Comparison of ENCODE assay signal across 2 cellular contexts in the genomic region with DNA sequence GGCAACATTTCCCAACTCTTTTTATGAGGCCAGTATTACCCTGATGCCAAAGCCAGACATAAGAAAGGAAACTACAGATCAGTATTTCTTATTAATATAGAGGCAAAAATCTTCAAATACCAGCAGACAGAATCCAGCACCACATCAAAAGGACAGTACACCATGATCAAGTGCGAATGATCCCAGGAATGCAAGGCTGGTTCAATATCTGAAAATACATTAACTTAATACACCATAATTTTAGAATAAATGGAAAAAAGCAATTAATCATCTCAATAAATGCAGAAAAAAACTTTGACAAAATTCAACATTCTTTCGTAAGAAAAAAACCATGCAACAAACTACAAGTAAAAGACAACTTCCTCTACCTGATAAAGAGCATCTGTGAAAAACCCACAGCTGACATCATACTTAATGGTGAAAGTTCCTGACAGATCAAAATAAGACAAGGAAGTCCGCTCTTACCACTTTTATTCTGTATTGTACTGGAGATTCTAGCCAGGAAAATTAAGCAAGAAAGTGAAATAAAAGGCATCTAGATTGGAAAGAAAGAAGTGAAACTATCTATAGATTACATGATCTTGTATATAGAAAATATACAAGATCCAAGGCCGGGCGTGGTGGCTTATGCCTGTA.
TF ChIP-seq lines count a peak whose summit lies in the region.

No MANE protein-coding gene starts in this region.

TF ChIP-seq in GM12878, 131 proteins besides CTCF, POLR2A, EP300 and RAD21:
- 0 out of 2 replicates have a peak, but pooled peaks have one; percentile 21 for TF ChIP-seq CBX5 (IDR thresholded peaks at IDR 0.05; ENCODE audit: low read depth)
- TF ChIP-seq, protein P1, sequence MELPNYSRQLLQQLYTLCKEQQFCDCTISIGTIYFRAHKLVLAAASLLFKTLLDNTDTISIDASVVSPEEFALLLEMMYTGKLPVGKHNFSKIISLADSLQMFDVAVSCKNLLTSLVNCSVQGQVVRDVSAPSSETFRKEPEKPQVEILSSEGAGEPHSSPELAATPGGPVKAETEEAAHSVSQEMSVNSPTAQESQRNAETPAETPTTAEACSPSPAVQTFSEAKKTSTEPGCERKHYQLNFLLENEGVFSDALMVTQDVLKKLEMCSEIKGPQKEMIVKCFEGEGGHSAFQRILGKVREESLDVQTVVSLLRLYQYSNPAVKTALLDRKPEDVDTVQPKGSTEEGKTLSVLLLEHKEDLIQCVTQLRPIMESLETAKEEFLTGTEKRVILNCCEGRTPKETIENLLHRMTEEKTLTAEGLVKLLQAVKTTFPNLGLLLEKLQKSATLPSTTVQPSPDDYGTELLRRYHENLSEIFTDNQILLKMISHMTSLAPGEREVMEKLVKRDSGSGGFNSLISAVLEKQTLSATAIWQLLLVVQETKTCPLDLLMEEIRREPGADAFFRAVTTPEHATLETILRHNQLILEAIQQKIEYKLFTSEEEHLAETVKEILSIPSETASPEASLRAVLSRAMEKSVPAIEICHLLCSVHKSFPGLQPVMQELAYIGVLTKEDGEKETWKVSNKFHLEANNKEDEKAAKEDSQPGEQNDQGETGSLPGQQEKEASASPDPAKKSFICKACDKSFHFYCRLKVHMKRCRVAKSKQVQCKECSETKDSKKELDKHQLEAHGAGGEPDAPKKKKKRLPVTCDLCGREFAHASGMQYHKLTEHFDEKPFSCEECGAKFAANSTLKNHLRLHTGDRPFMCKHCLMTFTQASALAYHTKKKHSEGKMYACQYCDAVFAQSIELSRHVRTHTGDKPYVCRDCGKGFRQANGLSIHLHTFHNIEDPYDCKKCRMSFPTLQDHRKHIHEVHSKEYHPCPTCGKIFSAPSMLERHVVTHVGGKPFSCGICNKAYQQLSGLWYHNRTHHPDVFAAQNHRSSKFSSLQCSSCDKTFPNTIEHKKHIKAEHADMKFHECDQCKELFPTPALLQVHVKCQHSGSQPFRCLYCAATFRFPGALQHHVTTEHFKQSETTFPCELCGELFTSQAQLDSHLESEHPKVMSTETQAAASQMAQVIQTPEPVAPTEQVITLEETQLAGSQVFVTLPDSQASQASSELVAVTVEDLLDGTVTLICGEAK (IDR thresholded peaks at IDR 0.05; ENCODE audit: borderline replicate concordance) = no peak

TF ChIP-seq in SK-N-SH treated with all-trans-retinoic acid at 6 μM for 48 hours, 23 proteins besides CTCF, POLR2A, EP300 and RAD21:
- TF ChIP-seq, protein P2, sequence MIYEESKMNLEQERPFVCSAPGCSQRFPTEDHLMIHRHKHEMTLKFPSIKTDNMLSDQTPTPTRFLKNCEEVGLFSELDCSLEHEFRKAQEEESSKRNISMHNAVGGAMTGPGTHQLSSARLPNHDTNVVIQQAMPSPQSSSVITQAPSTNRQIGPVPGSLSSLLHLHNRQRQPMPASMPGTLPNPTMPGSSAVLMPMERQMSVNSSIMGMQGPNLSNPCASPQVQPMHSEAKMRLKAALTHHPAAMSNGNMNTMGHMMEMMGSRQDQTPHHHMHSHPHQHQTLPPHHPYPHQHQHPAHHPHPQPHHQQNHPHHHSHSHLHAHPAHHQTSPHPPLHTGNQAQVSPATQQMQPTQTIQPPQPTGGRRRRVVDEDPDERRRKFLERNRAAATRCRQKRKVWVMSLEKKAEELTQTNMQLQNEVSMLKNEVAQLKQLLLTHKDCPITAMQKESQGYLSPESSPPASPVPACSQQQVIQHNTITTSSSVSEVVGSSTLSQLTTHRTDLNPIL (CRISPR knock-in tag; IDR thresholded peaks at IDR 0.05; ENCODE audit: low read depth) = no peak
- TF ChIP-seq OSR1 (CRISPR knock-in tag; IDR thresholded peaks at IDR 0.05) = no peak
- TF ChIP-seq ISL1 (CRISPR knock-in tag; IDR thresholded peaks at IDR 0.05) = no peak
- no peak for TF ChIP-seq CSDC2 (CRISPR knock-in tag; IDR thresholded peaks at IDR 0.05)
- TF ChIP-seq ZC3H10 (CRISPR knock-in tag; IDR thresholded peaks at IDR 0.05) = no peak
- TF ChIP-seq TCF4 (CRISPR knock-in tag; IDR thresholded peaks at IDR 0.05; ENCODE audit: borderline replicate concordance) = no peak
- TF ChIP-seq, protein P3, sequence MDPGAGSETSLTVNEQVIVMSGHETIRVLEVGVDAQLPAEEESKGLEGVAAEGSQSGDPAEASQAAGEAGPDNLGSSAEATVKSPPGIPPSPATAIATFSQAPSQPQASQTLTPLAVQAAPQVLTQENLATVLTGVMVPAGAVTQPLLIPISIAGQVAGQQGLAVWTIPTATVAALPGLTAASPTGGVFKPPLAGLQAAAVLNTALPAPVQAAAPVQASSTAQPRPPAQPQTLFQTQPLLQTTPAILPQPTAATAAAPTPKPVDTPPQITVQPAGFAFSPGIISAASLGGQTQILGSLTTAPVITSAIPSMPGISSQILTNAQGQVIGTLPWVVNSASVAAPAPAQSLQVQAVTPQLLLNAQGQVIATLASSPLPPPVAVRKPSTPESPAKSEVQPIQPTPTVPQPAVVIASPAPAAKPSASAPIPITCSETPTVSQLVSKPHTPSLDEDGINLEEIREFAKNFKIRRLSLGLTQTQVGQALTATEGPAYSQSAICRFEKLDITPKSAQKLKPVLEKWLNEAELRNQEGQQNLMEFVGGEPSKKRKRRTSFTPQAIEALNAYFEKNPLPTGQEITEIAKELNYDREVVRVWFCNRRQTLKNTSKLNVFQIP (CRISPR knock-in tag; IDR thresholded peaks at IDR 0.05; ENCODE audit: borderline replicate concordance, low read depth) = no peak
- TF ChIP-seq ZNF70 (CRISPR knock-in tag; IDR thresholded peaks at IDR 0.05) = no peak
- TF ChIP-seq, protein P4, sequence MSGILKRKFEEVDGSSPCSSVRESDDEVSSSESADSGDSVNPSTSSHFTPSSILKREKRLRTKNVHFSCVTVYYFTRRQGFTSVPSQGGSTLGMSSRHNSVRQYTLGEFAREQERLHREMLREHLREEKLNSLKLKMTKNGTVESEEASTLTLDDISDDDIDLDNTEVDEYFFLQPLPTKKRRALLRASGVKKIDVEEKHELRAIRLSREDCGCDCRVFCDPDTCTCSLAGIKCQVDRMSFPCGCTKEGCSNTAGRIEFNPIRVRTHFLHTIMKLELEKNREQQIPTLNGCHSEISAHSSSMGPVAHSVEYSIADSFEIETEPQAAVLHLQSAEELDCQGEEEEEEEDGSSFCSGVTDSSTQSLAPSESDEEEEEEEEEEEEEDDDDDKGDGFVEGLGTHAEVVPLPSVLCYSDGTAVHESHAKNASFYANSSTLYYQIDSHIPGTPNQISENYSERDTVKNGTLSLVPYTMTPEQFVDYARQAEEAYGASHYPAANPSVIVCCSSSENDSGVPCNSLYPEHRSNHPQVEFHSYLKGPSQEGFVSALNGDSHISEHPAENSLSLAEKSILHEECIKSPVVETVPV (CRISPR knock-in tag; IDR thresholded peaks at IDR 0.05) = no peak
- no peak for TF ChIP-seq ARNTL (CRISPR knock-in tag; IDR thresholded peaks at IDR 0.05; ENCODE audit: borderline replicate concordance, low read depth)
- TF ChIP-seq SNAI2 (CRISPR knock-in tag; IDR thresholded peaks at IDR 0.05) = no peak
- no peak for TF ChIP-seq PPARA (CRISPR knock-in tag; IDR thresholded peaks at IDR 0.05; ENCODE audit: borderline replicate concordance)
